ENCODE assay signal across 27 cellular contexts in genomic region chr19:31297991-31298390, GRCh38.
"Had no signal": no experiment of that assay in that cellular context is flagged by ENCODE, and none has a peak within 500 bp of the region (broad histone marks: within the 10 kb centered on the region; RNA-seq: fewer than 3 reads in every experiment).

No MANE protein-coding gene starts in this region.

- H3K27me3 ChIP-seq: colonic mucosa, gastrocnemius medialis, neural progenitor cell, right atrium auricular region, suprapubic skin, transverse colon had no signal

- H3K9me3 Mint-ChIP-seq: dendritic cell treated with granulocyte-macrophage colony-stimulating factor and Interleukin-4, amounts not matched to agents 40 ng/mL and 50 ng/mL, for 4 days; endodermal cell; immature natural killer cell; nephron had no signal

- H3K4me3 Mint-ChIP-seq: dendritic cell treated with granulocyte-macrophage colony-stimulating factor and Interleukin-4, amounts not matched to agents 40 ng/mL and 50 ng/mL, for 4 days; endodermal cell; immature natural killer cell; nephron; neural progenitor cell; stimulated activated naive CD8-positive, alpha-beta T cell treated with anti-CD3 and anti-CD28 coated beads, Interleukin-15, amount 100 ng/mL, for 72 hours had no signal

- H3K9ac ChIP-seq: neural progenitor cell had no signal

- H2AFZ ChIP-seq: neural progenitor cell had no signal

- H3K9me3 ChIP-seq: colonic mucosa, gastrocnemius medialis, lower lobe of right lung, prostate gland, right atrium auricular region, suprapubic skin, transverse colon had no signal

- H3K4me3 ChIP-seq: colonic mucosa, gastrocnemius medialis, lower lobe of right lung, neural progenitor cell, prostate gland, right atrium auricular region, suprapubic skin, transverse colon had no signal

- H3K36me3 ChIP-seq: colonic mucosa, gastrocnemius medialis, lower lobe of right lung, neural progenitor cell, prostate gland, right atrium auricular region, suprapubic skin, transverse colon had no signal

- H3K4me1 Mint-ChIP-seq: endodermal cell; neural progenitor cell; stimulated activated naive CD8-positive, alpha-beta T cell treated with anti-CD3 and anti-CD28 coated beads, Interleukin-15, amount 100 ng/mL, for 72 hours had no signal

- H3K27ac ChIP-seq: colonic mucosa, epithelial cell of prostate, gastrocnemius medialis, lower lobe of right lung, neural progenitor cell, prostate gland, right atrium auricular region, suprapubic skin, transverse colon had no signal

- DNase-seq: colonic mucosa; effector CD8-positive, alpha-beta T cell; endodermal cell; foreskin fibroblast; gastrocnemius medialis; hypothalamus; immature natural killer cell; islet precursor cell; kidney glomerular epithelial cell; left ventricle myocardium superior; lower lobe of right lung; nucleus accumbens; small intestine; stimulated activated CD4-positive, alpha-beta T cell treated with anti-CD3 and anti-CD28 coated beads, Interleukin-1b, Interleukin-23, amount 100 ng/mL, for 48 hours; stimulated activated CD4-positive, alpha-beta T cell treated with anti-CD3 and anti-CD28 coated beads, Interleukin-4, amount 100 ng/mL, for 1 hour; stimulated activated CD8-positive, alpha-beta memory T cell treated with anti-CD3 and anti-CD28 coated beads, Interleukin-4, amount 100 ng/mL, for 48 hours; stimulated activated naive CD4-positive, alpha-beta T cell; stimulated activated naive CD8-positive, alpha-beta T cell treated with anti-CD3 and anti-CD28 coated beads, Interleukin-15, amount 100 ng/mL, for 72 hours; transverse colon had no signal

- H3K4me1 ChIP-seq: colonic mucosa, gastrocnemius medialis, lower lobe of right lung, neural progenitor cell, prostate gland, right atrium auricular region, suprapubic skin, transverse colon had no signal

- H3K4me2 ChIP-seq: neural progenitor cell had no signal

- H3K36me3 Mint-ChIP-seq: immature natural killer cell had no signal

- FAIRE-seq: small intestine had no signal

- H3K27ac Mint-ChIP-seq: dendritic cell treated with granulocyte-macrophage colony-stimulating factor and Interleukin-4, amounts not matched to agents 40 ng/mL and 50 ng/mL, for 4 days; endodermal cell; immature natural killer cell; nephron; stimulated activated naive CD8-positive, alpha-beta T cell treated with anti-CD3 and anti-CD28 coated beads, Interleukin-15, amount 100 ng/mL, for 72 hours had no signal

- ATAC-seq: esophagus mucosa; gastrocnemius medialis; left ventricle myocardium superior; lower lobe of right lung; stimulated activated naive CD8-positive, alpha-beta T cell treated with anti-CD3 and anti-CD28 coated beads, Interleukin-15, amount 100 ng/mL, for 72 hours had no signal

- H3K27me3 Mint-ChIP-seq: dendritic cell treated with granulocyte-macrophage colony-stimulating factor and Interleukin-4, amounts not matched to agents 40 ng/mL and 50 ng/mL, for 4 days had no signal
